Comparison of ENCODE assay signal across 8 cellular contexts in genomic region chr10:127243490-127244272, GRCh38. TPM values are rescaled to one million over a fixed set of nuclear protein-coding genes. Genes with fewer than 3 reads are reported as not detected.
DNase-seq lines count a peak whose midpoint lies in the region; ATAC-seq and TF ChIP-seq lines count a peak whose summit lies in the region.

No MANE protein-coding gene starts in this region.

- H3K4me3 ChIP-seq in CD8-positive, alpha-beta T cell (ENCODE audit: low read depth, low read length): no peak overlapping the region
- no peak overlapping the region for H3K4me3 ChIP-seq in fibroblast of the aortic adventitia (ENCODE audit: low read depth, low read length)

- TF ChIP-seq CTCF in CD8-positive, alpha-beta T cell (IDR thresholded peaks at IDR 0.05): no peak
- TF ChIP-seq CTCF in fibroblast of the aortic adventitia (IDR thresholded peaks at IDR 0.05; ENCODE audit: insufficient read depth, low read length): peak; percentile 47

- intact Hi-C loops in CD8-positive, alpha-beta T cell (cut with DNase I, micrococcal nuclease): no loop called here

- no peaks in the 10 kb centered on the region for H3K4me1 Mint-ChIP-seq in CD8-positive, alpha-beta T cell (ENCODE audit: low read depth)

- no peaks in the 10 kb centered on the region for H3K36me3 ChIP-seq in CD8-positive, alpha-beta T cell (ENCODE audit: insufficient read depth, low read length)

- DNase-seq in CD8-positive, alpha-beta T cell: peak in 4 of 7 experiments; percentile 5 to 23 (median 14)
- DNase-seq in HS-5 (ENCODE audit: low read depth): peak; percentile 0
- peak; percentile 54 for DNase-seq in UCSD-AML1 (lab: John Stamatoyannopoulos, UW; ENCODE audit: unreplicated experiment)
- peak; percentile 19 for DNase-seq in fibroblast of the aortic adventitia (ENCODE audit: low read depth)
- DNase-seq in putamen (ENCODE audit: low spot score): peak; percentile 18
- DNase-seq in NCI-H446 (lab: John Stamatoyannopoulos, UW): no peak
- no peak for DNase-seq in NCI-H2171 (lab: John Stamatoyannopoulos, UW)

- no peak overlapping the region for H3K27ac Mint-ChIP-seq in CD8-positive, alpha-beta T cell

- H3K4me1 ChIP-seq in CD8-positive, alpha-beta T cell (ENCODE audit: insufficient read depth, low read length): no peaks in the 10 kb centered on the region

- H3K4me3 Mint-ChIP-seq in CD8-positive, alpha-beta T cell: no peak overlapping the region

- no peak overlapping the region for H3K27ac ChIP-seq in CD8-positive, alpha-beta T cell (ENCODE audit: low read depth, low read length)

- H3K9me3 Mint-ChIP-seq in CD8-positive, alpha-beta T cell: no peaks in the 10 kb centered on the region

- peaks cover 5% of the 10 kb centered on the region for H3K27me3 Mint-ChIP-seq in CD8-positive, alpha-beta T cell (ENCODE audit: low read depth)

- no peak for ATAC-seq in CD8-positive, alpha-beta T cell
- no peak for ATAC-seq in GM19452 (IDR thresholded peaks at IDR 0.05; ENCODE audit: unreplicated experiment)

- H3K36me3 Mint-ChIP-seq in CD8-positive, alpha-beta T cell: no peaks in the 10 kb centered on the region

- CTCF ChIA-PET in CD8-positive, alpha-beta T cell (lab: Charles Lee): no interaction called here

- POLR2A ChIA-PET in CD8-positive, alpha-beta T cell (lab: Charles Lee): no interaction called here

- no peaks in the 10 kb centered on the region for H3K9me3 ChIP-seq in CD8-positive, alpha-beta T cell (ENCODE audit: low read length)

- H3K27me3 ChIP-seq in CD8-positive, alpha-beta T cell (ENCODE audit: insufficient read depth, low read length): no peaks in the 10 kb centered on the region

RNA-seq across cellular contexts. Expression of gene INSYN2A, which starts 47.3 kb away (rescaled TPM):
- not detected for total RNA-seq in CD8-positive, alpha-beta T cell
- 0.27 TPM in 1 of 2 replicates, not detected in the other for total RNA-seq in fibroblast of the aortic adventitia (ENCODE audit: low replicate concordance)

Comparison
In these comparisons a context has a peak if more than half of its experiments do, and no peak if none do; other contexts are left out.
1. DNase-seq: peak in CD8-positive, alpha-beta T cell (4 of 7), HS-5 (single experiment), UCSD-AML1 (single experiment), fibroblast of the aortic adventitia (single experiment) and putamen (single experiment); none in NCI-H446 (0 of 2) and NCI-H2171 (single experiment).